ENCODE assay signal across 10 cellular contexts in genomic region chr22:37193629-37194191, GRCh38. TPM values are rescaled to one million over a fixed set of nuclear protein-coding genes. Genes with fewer than 3 reads are reported as not detected.
A peak's percentile ranks its signal among the peaks of the same experiment; 100 is the strongest.
DNase-seq lines count a peak whose midpoint lies in the region; FAIRE-seq and TF ChIP-seq lines count a peak whose summit lies in the region.
"Had no signal": no experiment of that assay in that cellular context is flagged by ENCODE, and none has a peak within 500 bp of the region (broad histone marks: within the 10 kb centered on the region; RNA-seq: fewer than 3 reads in every experiment).

No MANE protein-coding gene starts in this region.

- no peaks in the 10 kb centered on the region for H3K36me3 ChIP-seq in neural progenitor cell

- no peak for TF ChIP-seq POLR2A in GM12892 (IDR thresholded peaks at IDR 0.05; ENCODE audit: low read depth, low read length)

- H3K36me3 Mint-ChIP-seq in neural progenitor cell: peaks cover 14% of the 10 kb centered on the region

- no peaks in the 10 kb centered on the region for H3K79me2 ChIP-seq in neural progenitor cell (ENCODE audit: low read depth)

- H3K9me3 Mint-ChIP-seq in neural progenitor cell: peaks cover 13% of the 10 kb centered on the region

- peaks cover 26% of the 10 kb centered on the region for H3F3A ChIP-seq in neural progenitor cell (ENCODE audit: low read depth)

- H3K4me1 ChIP-seq in neural progenitor cell: peaks cover 13% of the 10 kb centered on the region

- H3K4me2 ChIP-seq in neural progenitor cell: no peak overlapping the region

- peak; percentile 47 for DNase-seq in HT-29 (ENCODE audit: low spot score)
- peak; percentile 32 for DNase-seq in activated CD4-positive, CD25-positive, alpha-beta regulatory T cell treated with anti-CD3 and anti-CD28 coated beads, Interleukin-2, amount 50 U/mL, for 72 hours
- peak; percentile 83 for DNase-seq in fibroblast of villous mesenchyme (ENCODE audit: low read depth)
- DNase-seq in stimulated activated CD8-positive, alpha-beta memory T cell treated with anti-CD3 and anti-CD28 coated beads, Interleukin-4, amount 100 ng/mL, for 24 hours (ENCODE audit: low read depth): peak; percentile 26
- DNase-seq in iPS-NIHi11 (ENCODE audit: low spot score): no peak
- no peak for DNase-seq in GM12892 (ENCODE audit: insufficient read length)
- DNase-seq in AG08395 (ENCODE audit: low spot score): no peak
- DNase-seq in neural progenitor cell (ENCODE audit: low spot score): no peak

- no peak overlapping the region for H3K9ac ChIP-seq in neural progenitor cell

- H3K4me1 Mint-ChIP-seq in neural progenitor cell: peaks cover 28% of the 10 kb centered on the region

- no peak overlapping the region for H3K4me3 Mint-ChIP-seq in neural progenitor cell

- H2AFZ ChIP-seq in neural progenitor cell (replicated peaks): no peak overlapping the region

- H4K20me1 ChIP-seq in neural progenitor cell (ENCODE audit: low read depth): no peaks in the 10 kb centered on the region

- no peak for FAIRE-seq in GM12892 (lab: Jason Lieb, UNC)

- H3K9me3 ChIP-seq in neural progenitor cell (ENCODE audit: low read depth): peaks cover 8% of the 10 kb centered on the region

- no peak overlapping the region for H3K27ac ChIP-seq in neural progenitor cell

- no peak overlapping the region for H3K4me3 ChIP-seq in fibroblast of villous mesenchyme (ENCODE audit: low read depth, low read length)
- H3K4me3 ChIP-seq in neural progenitor cell: no peak overlapping the region
- H3K4me3 ChIP-seq: lung had no signal

- peaks cover 4% of the 10 kb centered on the region for H3K27me3 Mint-ChIP-seq in neural progenitor cell (ENCODE audit: insufficient read depth, low read depth)

- H3K27me3 ChIP-seq in neural progenitor cell: no peaks in the 10 kb centered on the region

- H3K27ac Mint-ChIP-seq in neural progenitor cell: no peak overlapping the region

- TF ChIP-seq CTCF in fibroblast of villous mesenchyme (IDR thresholded peaks at IDR 0.05; ENCODE audit: insufficient read depth, low read depth, low read length) (no peak), neural progenitor cell (IDR thresholded peaks at IDR 0.05) (no peak)

RNA-seq across cellular contexts. Expression of gene C1QTNF6, which starts 5.7 kb away (rescaled TPM):
- total RNA-seq in HT-29 (2014; rRNA removed; shearing (Covaris generic)): 7.1 and 8.3 TPM in 2 replicates
- 9.5 and 10.6 TPM in 2 replicates for total RNA-seq in fibroblast of villous mesenchyme
- 4.9 TPM for polyA plus RNA-seq in GM12892 (2012; ENCODE audit: missing spikeins)
- 7.2 and 12.2 TPM in 2 replicates for total RNA-seq in neural progenitor cell (ENCODE audit: low replicate concordance)

RNA-seq across cellular contexts. Expression of gene SSTR3, which starts 18.6 kb away (rescaled TPM):
- total RNA-seq in HT-29 (2014; rRNA removed; shearing (Covaris generic)): not detected in 2 replicates
- not detected in 2 replicates for total RNA-seq in fibroblast of villous mesenchyme
- 2.8 TPM for polyA plus RNA-seq in GM12892 (2012; ENCODE audit: missing spikeins)
- total RNA-seq in neural progenitor cell (ENCODE audit: low replicate concordance): 0.19 and 0.53 TPM in 2 replicates
- total RNA-seq: urinary bladder had no signal
- polyA plus RNA-seq: urinary bladder had no signal

RNA-seq across cellular contexts. Expression of gene IL2RB, which starts 44.0 kb away (rescaled TPM):
- not detected in 2 replicates for total RNA-seq in HT-29 (2014; rRNA removed; shearing (Covaris generic))
- total RNA-seq in fibroblast of villous mesenchyme (under 0.01 and 0.64 TPM in 2 replicates), neural progenitor cell (ENCODE audit: low replicate concordance) (0.62 TPM in 1 of 2 replicates, not detected in the other)
- polyA plus RNA-seq in GM12892 (2012; ENCODE audit: missing spikeins): 40.0 TPM

RNA-seq across cellular contexts. Expression of gene RAC2, which starts 50.4 kb away (rescaled TPM):
- total RNA-seq in HT-29 (2014; rRNA removed; shearing (Covaris generic)): 6.7 and 7.3 TPM in 2 replicates
- total RNA-seq in fibroblast of villous mesenchyme (8.1 and 11.2 TPM in 2 replicates), neural progenitor cell (ENCODE audit: low replicate concordance) (1.7 and 2.1 TPM in 2 replicates)
- polyA plus RNA-seq in GM12892 (2012; ENCODE audit: missing spikeins): 247 TPM

Comparison
In these comparisons a context has a peak if more than half of its experiments do, and no peak if none do; other contexts are left out.
1. DNase-seq: peak in HT-29 (single experiment), activated CD4-positive, CD25-positive, alpha-beta regulatory T cell treated with anti-CD3 and anti-CD28 coated beads, Interleukin-2, amount 50 U/mL, for 72 hours (single experiment), fibroblast of villous mesenchyme (single experiment) and stimulated activated CD8-positive, alpha-beta memory T cell treated with anti-CD3 and anti-CD28 coated beads, Interleukin-4, amount 100 ng/mL, for 24 hours (single experiment); none in iPS-NIHi11 (single experiment), GM12892 (single experiment), AG08395 (single experiment) and neural progenitor cell (single experiment).